In the genomic region with DNA sequence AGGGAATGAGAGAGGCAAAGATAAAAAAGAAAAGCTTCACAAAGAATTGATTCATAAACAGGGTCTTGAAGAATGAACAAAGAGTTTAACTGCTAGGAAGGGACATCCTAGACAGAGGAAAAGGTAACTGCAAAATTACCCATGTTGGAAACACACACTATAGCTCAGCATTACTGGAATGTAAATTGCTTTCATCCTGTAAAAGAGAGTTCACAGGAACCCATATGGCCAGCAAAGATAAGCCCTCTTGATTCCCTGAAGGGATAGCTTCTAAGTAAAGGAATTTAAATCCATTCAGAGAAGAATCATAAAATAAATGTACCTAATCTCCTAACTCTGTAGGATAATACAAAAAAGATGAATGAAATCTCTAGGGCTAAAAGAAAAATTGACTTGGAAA, we compare ENCODE assay signal across 19 cellular contexts.
"Had no signal": no experiment of that assay in that cellular context is flagged by ENCODE, and none has a peak within 500 bp of the region (broad histone marks: within the 10 kb centered on the region; RNA-seq: fewer than 3 reads in every experiment).

No MANE protein-coding gene starts in this region.

- H3K27ac ChIP-seq: dorsolateral prefrontal cortex, heart left ventricle, psoas muscle, right lobe of liver, testis, tibial nerve had no signal

- H3K36me3 ChIP-seq: heart left ventricle, right lobe of liver, tibial nerve had no signal

- H3K4me1 ChIP-seq: psoas muscle, right lobe of liver, testis, tibial nerve had no signal

- H3K27ac Mint-ChIP-seq: natural killer cell treated with Interleukin-12 subunit alpha and Interleukin-12 subunit beta and Interleukin-15 and Interleukin-18, amount 100 ng/mL, for 72 hours; stimulated activated effector memory CD8-positive, alpha-beta T cell treated with anti-CD3 and anti-CD28 coated beads, Interleukin-12 subunit alpha, Interleukin-12 subunit beta, amount 100 ng/mL, for 72 hours; stimulated activated naive CD8-positive, alpha-beta T cell treated with anti-CD3 and anti-CD28 coated beads, Interleukin-15, Interleukin-2, amounts not matched to agents 100 ng/mL and 50 ng/mL, for 24 hours had no signal

- H3K9me3 Mint-ChIP-seq: natural killer cell treated with Interleukin-12 subunit alpha and Interleukin-12 subunit beta and Interleukin-15 and Interleukin-18, amount 100 ng/mL, for 72 hours had no signal

- DNase-seq: cortex of kidney; dorsolateral prefrontal cortex; effector CD8-positive, alpha-beta T cell; heart left ventricle; hippocampal formation; left colon; mammary epithelial cell; midbrain; psoas muscle; retina; right lobe of liver; stimulated activated CD4-positive, alpha-beta T cell treated with anti-CD3 and anti-CD28 coated beads, Interleukin-4, amount 100 ng/mL, for 1 hour; stimulated activated CD8-positive, alpha-beta memory T cell treated with anti-CD3 and anti-CD28 coated beads, Interleukin-4, amount 100 ng/mL, for 48 hours; testis had no signal

- H3K36me3 Mint-ChIP-seq: natural killer cell treated with Interleukin-12 subunit alpha and Interleukin-12 subunit beta and Interleukin-15 and Interleukin-18, amount 100 ng/mL, for 72 hours; stimulated activated effector memory CD8-positive, alpha-beta T cell treated with anti-CD3 and anti-CD28 coated beads, Interleukin-12 subunit alpha, Interleukin-12 subunit beta, amount 100 ng/mL, for 72 hours had no signal

- ATAC-seq: esophagus mucosa; heart left ventricle; left colon; natural killer cell treated with Interleukin-12 subunit alpha and Interleukin-12 subunit beta and Interleukin-15 and Interleukin-18, amount 100 ng/mL, for 72 hours; psoas muscle; right lobe of liver; stimulated activated effector memory CD8-positive, alpha-beta T cell treated with anti-CD3 and anti-CD28 coated beads, Interleukin-12 subunit alpha, Interleukin-12 subunit beta, amount 100 ng/mL, for 72 hours had no signal

- H3K9me3 ChIP-seq: psoas muscle, right lobe of liver, testis had no signal

- H3K4me3 Mint-ChIP-seq: natural killer cell treated with Interleukin-12 subunit alpha and Interleukin-12 subunit beta and Interleukin-15 and Interleukin-18, amount 100 ng/mL, for 72 hours; stimulated activated effector memory CD8-positive, alpha-beta T cell treated with anti-CD3 and anti-CD28 coated beads, Interleukin-12 subunit alpha, Interleukin-12 subunit beta, amount 100 ng/mL, for 72 hours; stimulated activated naive CD8-positive, alpha-beta T cell treated with anti-CD3 and anti-CD28 coated beads, Interleukin-15, Interleukin-2, amounts not matched to agents 100 ng/mL and 50 ng/mL, for 24 hours had no signal

- H3K4me1 Mint-ChIP-seq: stimulated activated effector memory CD8-positive, alpha-beta T cell treated with anti-CD3 and anti-CD28 coated beads, Interleukin-12 subunit alpha, Interleukin-12 subunit beta, amount 100 ng/mL, for 72 hours had no signal

- H3K4me3 ChIP-seq: dorsolateral prefrontal cortex, heart left ventricle, psoas muscle, right lobe of liver, testis, tibial nerve had no signal

- H3K27me3 Mint-ChIP-seq: natural killer cell treated with Interleukin-12 subunit alpha and Interleukin-12 subunit beta and Interleukin-15 and Interleukin-18, amount 100 ng/mL, for 72 hours; stimulated activated naive CD8-positive, alpha-beta T cell treated with anti-CD3 and anti-CD28 coated beads, Interleukin-15, Interleukin-2, amounts not matched to agents 100 ng/mL and 50 ng/mL, for 24 hours had no signal

- H3K27me3 ChIP-seq: heart left ventricle, right lobe of liver, testis, tibial nerve had no signal
